In the genomic region with DNA sequence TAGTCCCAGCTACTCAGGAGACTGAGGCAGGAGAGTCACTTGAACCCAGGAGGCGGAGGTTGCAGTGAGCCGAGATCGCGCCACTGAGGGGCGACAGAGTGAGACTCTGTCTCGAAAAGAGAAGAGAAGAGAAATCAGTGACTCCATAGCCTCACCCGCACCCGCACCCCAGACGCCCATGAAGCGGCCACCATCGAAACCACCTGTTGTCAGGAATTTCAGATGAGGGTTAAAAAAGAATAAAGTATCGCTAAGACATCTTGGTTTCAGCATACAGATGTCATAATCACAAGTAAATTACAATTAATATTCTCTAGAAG, we compare ENCODE assay signal across 36 cellular contexts.
"Had no signal": no experiment of that assay in that cellular context is flagged by ENCODE, and none has a peak within 500 bp of the region (broad histone marks: within the 10 kb centered on the region; RNA-seq: fewer than 3 reads in every experiment).

No MANE protein-coding gene starts in this region.

- H3K4me1 Mint-ChIP-seq: activated B cell treated with CpG ODN at 0.5 μM for 24 hours; activated naive CD8-positive, alpha-beta T cell treated with anti-CD3 and anti-CD28 coated beads for 36 hours; activated T-helper 17 cell treated with anti-CD3 and anti-CD28 coated beads, Interleukin-2, amount 50 U/mL, for 72 hours; T-cell had no signal

- H3K27ac Mint-ChIP-seq: activated B cell treated with CpG ODN at 0.5 μM for 24 hours; activated CD8-positive, alpha-beta T cell treated with anti-CD3 and anti-CD28 coated beads for 36 hours; activated naive CD8-positive, alpha-beta T cell treated with anti-CD3 and anti-CD28 coated beads for 36 hours; activated T-cell treated with anti-CD3 and anti-CD28 coated beads, Interleukin-2, amount 50 U/mL, for 72 hours; activated T-helper 17 cell treated with anti-CD3 and anti-CD28 coated beads, Interleukin-2, amount 50 U/mL, for 72 hours; T-cell had no signal

- DNase-seq: activated B cell treated with CpG ODN at 0.5 μM for 24 hours; activated CD4-positive, alpha-beta T cell treated with anti-CD3 and anti-CD28 coated beads for 4 hours; activated CD4-positive, alpha-beta T cell treated with anti-CD3 and anti-CD28 coated beads, Interleukin-2, amount 50 U/mL, for 1 hour; activated CD4-positive, CD25-positive, alpha-beta regulatory T cell treated with anti-CD3 and anti-CD28 coated beads, Interleukin-2, amount 50 U/mL, for 72 hours; activated CD8-positive, alpha-beta memory T cell treated with anti-CD3 and anti-CD28 coated beads, Interleukin-2, amount 50 U/mL, for 4 hours; activated CD8-positive, alpha-beta T cell treated with anti-CD3 and anti-CD28 coated beads for 36 hours; activated effector memory CD4-positive, alpha-beta T cell treated with anti-CD3 and anti-CD28 coated beads, Interleukin-2, amount 50 U/mL, for 16 hours; activated naive CD4-positive, alpha-beta T cell; activated naive CD4-positive, alpha-beta T cell treated with anti-CD3 and anti-CD28 coated beads, Interleukin-2, amount 50 U/mL, for 16 hours; activated naive CD8-positive, alpha-beta T cell treated with anti-CD3 and anti-CD28 coated beads for 36 hours; activated T-cell treated with anti-CD3 and anti-CD28 coated beads for 4 hours; activated T-cell treated with anti-CD3 and anti-CD28 coated beads, Interleukin-2, amount 50 U/mL, for 72 hours; amniotic stem cell; brain microvascular endothelial cell; NCI-H1092 treated with DMSO at 0.1 percent for 48 hours; NCI-H1417; NCI-H146; NCI-H187; NCI-H2029 treated with DMSO at 0.1 percent for 48 hours; NCI-H2107; NCI-H2171; NCI-H510A; NCI-H526; NCI-H748 treated with DMSO at 0.1 percent for 48 hours; NK-92 treated with Interleukin-12 subunit alpha and Interleukin-12 subunit beta, amount 100 ng/mL, for 24 hours; PC-3; RPMI8226; SIG-M5; T-helper 2 cell; T-helper 9 cell had no signal

- H3K4me3 Mint-ChIP-seq: activated B cell treated with CpG ODN at 0.5 μM for 24 hours; activated CD8-positive, alpha-beta T cell treated with anti-CD3 and anti-CD28 coated beads for 36 hours; activated naive CD8-positive, alpha-beta T cell treated with anti-CD3 and anti-CD28 coated beads for 36 hours; activated T-cell treated with anti-CD3 and anti-CD28 coated beads, Interleukin-2, amount 50 U/mL, for 72 hours; activated T-helper 17 cell treated with anti-CD3 and anti-CD28 coated beads, Interleukin-2, amount 50 U/mL, for 72 hours; T-cell had no signal

- FAIRE-seq: K562 had no signal

- H3K27ac ChIP-seq: brain microvascular endothelial cell, Peyer's patch, VCaP had no signal

- H3K27me3 Mint-ChIP-seq: activated B cell treated with CpG ODN at 0.5 μM for 24 hours; activated CD8-positive, alpha-beta T cell treated with anti-CD3 and anti-CD28 coated beads for 36 hours; activated naive CD8-positive, alpha-beta T cell treated with anti-CD3 and anti-CD28 coated beads for 36 hours; activated T-helper 17 cell treated with anti-CD3 and anti-CD28 coated beads, Interleukin-2, amount 50 U/mL, for 72 hours; T-cell had no signal

- H3K9me3 Mint-ChIP-seq: activated B cell treated with CpG ODN at 0.5 μM for 24 hours; activated CD8-positive, alpha-beta T cell treated with anti-CD3 and anti-CD28 coated beads for 36 hours; activated naive CD8-positive, alpha-beta T cell treated with anti-CD3 and anti-CD28 coated beads for 36 hours; activated T-cell treated with anti-CD3 and anti-CD28 coated beads, Interleukin-2, amount 50 U/mL, for 72 hours; activated T-helper 17 cell treated with anti-CD3 and anti-CD28 coated beads, Interleukin-2, amount 50 U/mL, for 72 hours; T-cell had no signal

- ATAC-seq: activated CD8-positive, alpha-beta T cell treated with anti-CD3 and anti-CD28 coated beads for 36 hours; activated T-cell treated with anti-CD3 and anti-CD28 coated beads, Interleukin-2, amount 50 U/mL, for 72 hours; activated T-helper 17 cell treated with anti-CD3 and anti-CD28 coated beads, Interleukin-2, amount 50 U/mL, for 72 hours; K562; PC-3; SK-N-SH treated with all-trans-retinoic acid at 6 μM for 48 hours; T-cell had no signal
